ENCODE assay signal across 8 cellular contexts in the genomic region with DNA sequence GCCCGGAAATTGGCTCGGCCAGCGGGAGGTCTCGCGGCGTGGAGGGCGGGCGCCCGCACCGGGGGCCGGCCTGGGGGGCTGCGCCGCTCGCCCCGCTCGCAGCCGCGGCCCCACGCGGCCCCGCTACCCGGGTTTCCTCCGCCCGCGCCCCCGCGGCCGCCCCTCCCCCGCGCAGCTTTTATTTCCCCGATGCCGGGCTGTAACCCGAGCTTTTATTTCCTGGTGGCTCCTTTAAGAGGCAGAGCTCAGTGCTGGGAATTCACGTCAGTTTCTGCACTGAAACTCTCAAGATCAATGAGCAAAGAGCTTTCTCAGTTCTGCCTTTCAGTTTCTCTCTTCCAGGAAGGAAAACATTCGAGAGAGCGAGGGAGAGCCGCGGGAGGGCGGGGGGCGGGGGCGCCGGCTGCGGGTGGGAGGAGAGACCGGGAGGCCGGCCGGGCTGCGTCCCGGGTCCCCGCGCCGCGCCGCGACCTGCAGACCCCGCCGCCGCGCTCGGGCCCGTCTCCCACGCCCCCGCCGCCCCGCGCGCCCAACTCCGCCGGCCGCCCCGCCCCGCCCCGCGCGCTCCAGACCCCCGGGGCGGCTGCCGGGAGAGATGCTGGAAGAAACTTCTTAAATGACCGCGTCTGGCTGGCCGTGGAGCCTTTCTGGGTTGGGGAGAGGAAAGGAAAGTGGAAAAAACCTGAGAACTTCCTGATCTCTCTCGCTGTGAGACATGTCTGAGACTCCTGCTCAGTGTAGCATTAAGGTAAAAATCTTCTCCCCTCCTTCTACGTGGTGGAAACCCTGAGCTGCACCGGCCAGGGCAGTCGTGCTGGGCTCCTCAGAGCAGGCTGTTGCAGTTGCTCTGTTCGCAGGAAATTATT. TPM values are rescaled to one million over a fixed set of nuclear protein-coding genes. Genes with fewer than 3 reads are reported as not detected.
DNase-seq lines count a peak whose midpoint lies in the region; ATAC-seq and TF ChIP-seq lines count a peak whose summit lies in the region.

A gene (plus strand): TSS at position 262 of the 866 bp plus-strand sequence. CDS start 454 bp downstream, at position 716.

- peaks cover 33 to 38% of the 10 kb centered on the region in 2 experiments for H3K4me1 Mint-ChIP-seq in H9

- H3K9me3 Mint-ChIP-seq in H9: peaks cover 7 to 12% of the 10 kb centered on the region in 2 experiments
- peaks cover 0 to 5% of the 10 kb centered on the region in 2 donors for H3K9me3 Mint-ChIP-seq in activated naive CD4-positive, alpha-beta T cell treated with anti-CD3 and anti-CD28 coated beads, Interleukin-2, amount 50 U/mL, for 72 hours

- H2AFZ ChIP-seq in H9 (ENCODE audit: low read length): no peak within 1 kb of the TSS

- no peaks in the 10 kb centered on the region for H3K27me3 ChIP-seq in H9 (ENCODE audit: insufficient read depth, low read length)
- no peaks in the 10 kb centered on the region for H3K27me3 ChIP-seq in MG63
- H3K27me3 ChIP-seq in thoracic aorta (replicated peaks; ENCODE audit: insufficient read depth): no peaks in the 10 kb centered on the region

- ATAC-seq in SK-N-SH treated with all-trans-retinoic acid at 6 μM for 48 hours: peak; percentile 44
- ATAC-seq in activated naive CD4-positive, alpha-beta T cell treated with anti-CD3 and anti-CD28 coated beads, Interleukin-2, amount 50 U/mL, for 72 hours: peak; percentile 60 to 75
- ATAC-seq in omental fat pad (ENCODE audit: low FRiP score): peak; percentile 78
- ATAC-seq in thoracic aorta (ENCODE audit: insufficient number of reproducible peaks, low FRiP score, low read depth): peak; percentile 55

- no peak within 1 kb of the TSS for H3T11ph ChIP-seq in H9 (ENCODE audit: low read length)

- peak within 1 kb of the TSS; percentile 85 to 96 for H3K4me3 Mint-ChIP-seq in H9

- H2BK12ac ChIP-seq in H9 (ENCODE audit: insufficient read length, low read depth, low read length): no peak within 1 kb of the TSS

- no peak within 1 kb of the TSS for H2AK5ac ChIP-seq in H9 (ENCODE audit: insufficient read length, low read length)

- peak; percentile 52 for DNase-seq in GF-D8 (lab: John Stamatoyannopoulos, UW)
- peak; percentile 63 for DNase-seq in H9
- peak; percentile 62 for DNase-seq in MG63
- peak; percentile 78 to 79 for DNase-seq in activated naive CD4-positive, alpha-beta T cell treated with anti-CD3 and anti-CD28 coated beads, Interleukin-2, amount 50 U/mL, for 72 hours (ENCODE audit: low spot score in 2 of 2)
- peak; percentile 84 for DNase-seq in glomerular visceral epithelial cell (ENCODE audit: extremely low spot score)
- DNase-seq in omental fat pad (ENCODE audit: low spot score): no peak
- DNase-seq in thoracic aorta (ENCODE audit: low spot score): peak; percentile 45

- H3K27ac ChIP-seq in H9 (ENCODE audit: insufficient read length, low read depth, low read length) (peak within 1 kb of the TSS; percentile 80), thoracic aorta (peak within 1 kb of the TSS; percentile 93 to 98)

- no CpG with 5 or more reads among the region's 85 CpGs for WGBS in H9 (ENCODE audit: extremely low coverage, insufficient read length, low lambda C conversion rate)

- peak within 1 kb of the TSS; percentile 93 for H3K18ac ChIP-seq in H9 (ENCODE audit: insufficient read length, low read depth, low read length)

- H2BK15ac ChIP-seq in H9 (ENCODE audit: low read depth, low read length): no peak within 1 kb of the TSS

- no peak within 1 kb of the TSS for H3K56ac ChIP-seq in H9 (ENCODE audit: insufficient read length, low read depth, low read length)

- peak within 1 kb of the TSS; percentile 94 for H3K4me2 ChIP-seq in H9 (ENCODE audit: insufficient read depth, insufficient read length, low read length)

- H3K4me1 ChIP-seq in H9 (ENCODE audit: insufficient read depth, low read length): peaks cover 14% of the 10 kb centered on the region; the same call in 1 of the 2 replicates
- peaks cover 15 to 23% of the 10 kb centered on the region in 2 donors for H3K4me1 ChIP-seq in thoracic aorta (ENCODE audit: control insufficient read depth in 1 of 2, low read depth in 2 of 2)

- peak within 1 kb of the TSS; percentile 97 to 99 (median 99) for H3K27ac Mint-ChIP-seq in H9
- H3K27ac Mint-ChIP-seq in activated naive CD4-positive, alpha-beta T cell treated with anti-CD3 and anti-CD28 coated beads, Interleukin-2, amount 50 U/mL, for 72 hours: peak within 1 kb of the TSS; percentile 94 to 99

- no peaks in the 10 kb centered on the region for H3K27me3 Mint-ChIP-seq in H9 (ENCODE audit: low read depth)

- no peak within 1 kb of the TSS; the same call in 1 of the 2 replicates for H3K4ac ChIP-seq in H9 (ENCODE audit: low read depth, low read length)

- H3K14ac ChIP-seq in H9 (ENCODE audit: insufficient read depth, low read length): peak within 1 kb of the TSS; percentile 88

- no peak within 1 kb of the TSS for H2BK20ac ChIP-seq in H9 (ENCODE audit: low read depth, low read length, poor library complexity, severe bottlenecking)

- H4K8ac ChIP-seq in H9 (replicated peaks; ENCODE audit: insufficient read length, low read depth, low read length): no peak within 1 kb of the TSS

- no peak within 1 kb of the TSS for H4K5ac ChIP-seq in H9 (ENCODE audit: insufficient read length, low read depth, low read length)

- H3K23me2 ChIP-seq in H9 (ENCODE audit: insufficient read length, low read depth, low read length, poor library complexity, severe bottlenecking): peaks cover 13% of the 10 kb centered on the region

- H3K79me1 ChIP-seq in H9 (ENCODE audit: insufficient read depth, low read depth, low read length, poor library complexity, severe bottlenecking): no peaks in the 10 kb centered on the region

- H3K9me3 ChIP-seq in H9 (ENCODE audit: control insufficient read depth, low read depth, low read length): no peaks in the 10 kb centered on the region
- peaks cover 5% of the 10 kb centered on the region; the same call in 1 of the 2 replicates for H3K9me3 ChIP-seq in MG63
- H3K9me3 ChIP-seq in thoracic aorta: no peaks in the 10 kb centered on the region

- H4K20me1 ChIP-seq in H9 (ENCODE audit: control insufficient read depth, insufficient read depth, insufficient read length): no peaks in the 10 kb centered on the region

- no peak for TF ChIP-seq CTCF in H9 (conservative IDR thresholded peaks at IDR 0.05)
- no peak for TF ChIP-seq CTCF in omental fat pad (IDR thresholded peaks at IDR 0.05)
- TF ChIP-seq CTCF in thoracic aorta (IDR thresholded peaks at IDR 0.05): no peak

- peaks cover 0 to 11% (median 9%) of the 10 kb centered on the region in 3 experiments; a peak in 4 of 7 replicates for H3K36me3 Mint-ChIP-seq in H9 (ENCODE audit: insufficient read depth in 1 of 3, low read depth in 3 of 3)
- H3K36me3 Mint-ChIP-seq in activated naive CD4-positive, alpha-beta T cell treated with anti-CD3 and anti-CD28 coated beads, Interleukin-2, amount 50 U/mL, for 72 hours: peaks cover 10 to 43% of the 10 kb centered on the region in 2 donors

- H2BK5ac ChIP-seq in H9 (ENCODE audit: insufficient read length, low read length): peak within 1 kb of the TSS; percentile 48

- no peak within 1 kb of the TSS for H4K91ac ChIP-seq in H9 (ENCODE audit: insufficient read length, low read depth, low read length)

- H3K9ac ChIP-seq in H9 (ENCODE audit: extremely low read depth, insufficient read length, low read length): peak within 1 kb of the TSS; percentile 83

- peak within 1 kb of the TSS; percentile 91 for H3K4me3 ChIP-seq in MG63
- H3K4me3 ChIP-seq in thoracic aorta: peak within 1 kb of the TSS; percentile 97

- H3K23ac ChIP-seq in H9 (ENCODE audit: insufficient read length, low read depth, low read length): no peak within 1 kb of the TSS

- H3K36me3 ChIP-seq in MG63 (no peaks in the 10 kb centered on the region), thoracic aorta (no peaks in the 10 kb centered on the region)

- peaks cover 9% of the 10 kb centered on the region; the same call in 1 of the 2 replicates for H3K79me2 ChIP-seq in H9 (ENCODE audit: insufficient read depth, low read length)

- H2BK120ac ChIP-seq in H9 (ENCODE audit: low read depth, low read length, poor library complexity, severe bottlenecking): no peak within 1 kb of the TSS

TF ChIP-seq in SK-N-SH treated with all-trans-retinoic acid at 6 μM for 48 hours, 23 proteins besides CTCF, POLR2A, EP300 and RAD21:
- TF ChIP-seq, protein P1, sequence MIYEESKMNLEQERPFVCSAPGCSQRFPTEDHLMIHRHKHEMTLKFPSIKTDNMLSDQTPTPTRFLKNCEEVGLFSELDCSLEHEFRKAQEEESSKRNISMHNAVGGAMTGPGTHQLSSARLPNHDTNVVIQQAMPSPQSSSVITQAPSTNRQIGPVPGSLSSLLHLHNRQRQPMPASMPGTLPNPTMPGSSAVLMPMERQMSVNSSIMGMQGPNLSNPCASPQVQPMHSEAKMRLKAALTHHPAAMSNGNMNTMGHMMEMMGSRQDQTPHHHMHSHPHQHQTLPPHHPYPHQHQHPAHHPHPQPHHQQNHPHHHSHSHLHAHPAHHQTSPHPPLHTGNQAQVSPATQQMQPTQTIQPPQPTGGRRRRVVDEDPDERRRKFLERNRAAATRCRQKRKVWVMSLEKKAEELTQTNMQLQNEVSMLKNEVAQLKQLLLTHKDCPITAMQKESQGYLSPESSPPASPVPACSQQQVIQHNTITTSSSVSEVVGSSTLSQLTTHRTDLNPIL (CRISPR knock-in tag; IDR thresholded peaks at IDR 0.05; ENCODE audit: low read depth): no peak
TF ChIP-seq in SK-N-SH treated with all-trans-retinoic acid at 6 μM for 48 hours: peak in this region for 0.

RNA-seq across cellular contexts. Expression of the gene that starts here (rescaled TPM):
- 25.2 and 28.7 TPM in 2 replicates for total RNA-seq in H9 (2021)
- 2.3 and 3.0 TPM in 2 replicates for total RNA-seq in MG63 (2014; rRNA removed; shearing (Covaris generic); ENCODE audit: low replicate concordance)
- 10 to 100 TPM; 15.2 to 80.7 TPM for total RNA-seq in activated naive CD4-positive, alpha-beta T cell treated with anti-CD3 and anti-CD28 coated beads, Interleukin-2, amount 50 U/mL, for 72 hours
- total RNA-seq in omental fat pad: 10 to 100 TPM in 3 of 4 donors, 1 to 10 TPM in 1; 9.3 to 28.2 (median 17.6) TPM
- 10 to 100 TPM; 41.4 to 58.4 TPM for total RNA-seq in thoracic aorta
